ENCODE assay signal across 32 cellular contexts in the genomic region with DNA sequence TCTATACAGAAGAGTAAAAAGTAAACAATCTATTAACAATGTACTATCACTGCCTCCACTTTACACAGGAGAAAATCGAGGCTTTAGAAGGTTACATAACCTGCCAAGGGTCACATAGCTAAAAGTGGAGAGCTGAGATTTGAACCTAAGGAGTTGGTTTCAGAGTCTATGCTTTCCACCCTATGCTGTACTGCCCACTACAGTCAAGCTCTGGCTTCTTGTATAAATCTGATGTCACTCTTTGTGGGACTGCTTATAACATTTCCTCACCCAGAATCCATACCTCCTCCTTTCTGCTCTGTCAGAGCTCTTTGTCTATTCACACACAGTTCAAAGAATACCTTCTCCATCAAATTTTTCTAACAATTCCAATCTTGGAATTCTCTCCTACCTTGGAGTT.
"Had no signal": no experiment of that assay in that cellular context is flagged by ENCODE, and none has a peak within 500 bp of the region (broad histone marks: within the 10 kb centered on the region; RNA-seq: fewer than 3 reads in every experiment).

No MANE protein-coding gene starts in this region.

- H3K4me3 ChIP-seq: ascending aorta, body of pancreas, MG63, SJCRH30 had no signal

- H3K27me3 Mint-ChIP-seq: activated naive CD8-positive, alpha-beta T cell treated with anti-CD3 and anti-CD28 coated beads, Interleukin-2, amount 50 U/mL, for 24 hours had no signal

- DNase-seq: activated CD4-positive, alpha-beta memory T cell treated with anti-CD3 and anti-CD28 coated beads for 36 hours; activated CD4-positive, alpha-beta T cell treated with anti-CD3 and anti-CD28 coated beads, Interleukin-2, amount 10 ng/mL, durations not matched to agents 7 days and 5 days; activated CD4-positive, CD25-positive, alpha-beta regulatory T cell treated with anti-CD3 and anti-CD28 coated beads, Interleukin-2, amount 50 U/mL, for 72 hours; activated CD8-positive, alpha-beta memory T cell treated with anti-CD3 and anti-CD28 coated beads for 24 hours; activated effector memory CD4-positive, alpha-beta T cell treated with anti-CD3 and anti-CD28 coated beads, Interleukin-2, amount 50 U/mL, for 16 hours; activated naive CD4-positive, alpha-beta T cell treated with Interleukin-2 at 50 U/mL for 16 hours; activated naive CD8-positive, alpha-beta T cell treated with anti-CD3 and anti-CD28 coated beads, Interleukin-2, amount 50 U/mL, for 24 hours; activated T-cell treated with anti-CD3 and anti-CD28 coated beads, Interleukin-2, amount 50 U/mL, for 4 hours; amniotic stem cell; body of pancreas; central memory CD4-positive, alpha-beta T cell; MG63; MV-4-11; NCI-H1092 treated with DMSO at 0.1 percent for 48 hours; NCI-H1417 treated with DMSO at 0.1 percent for 48 hours; NCI-H1694; NCI-H2029; NCI-H2107; NCI-H2171 treated with DMSO at 0.1 percent for 48 hours; NCI-H226; NCI-H526; NCI-H774; RPMI8226; SJCRH30; SK-N-SH; SW 1271 had no signal

- H3K27ac Mint-ChIP-seq: activated CD4-positive, alpha-beta memory T cell treated with anti-CD3 and anti-CD28 coated beads for 36 hours; activated CD4-positive, alpha-beta T cell treated with anti-CD3 and anti-CD28 coated beads, Interleukin-2, amount 10 ng/mL, durations not matched to agents 7 days and 5 days; activated naive CD4-positive, alpha-beta T cell treated with anti-CD3 and anti-CD28 coated beads, Interleukin-2, amount 50 U/mL, for 72 hours; activated naive CD8-positive, alpha-beta T cell treated with anti-CD3 and anti-CD28 coated beads, Interleukin-2, amount 50 U/mL, for 24 hours; WTC11 had no signal

- FAIRE-seq: bronchial epithelial cell had no signal

- H3K4me1 Mint-ChIP-seq: activated naive CD8-positive, alpha-beta T cell treated with anti-CD3 and anti-CD28 coated beads, Interleukin-2, amount 50 U/mL, for 24 hours; WTC11 had no signal

- H3K9me3 ChIP-seq: ascending aorta, body of pancreas, MG63, SJCRH30, SK-N-SH had no signal

- H3K4me2 ChIP-seq: SK-N-SH had no signal

- H3K36me3 ChIP-seq: ascending aorta, MG63, SJCRH30 had no signal

- H3K27ac ChIP-seq: ascending aorta, body of pancreas, SJCRH30 had no signal

- H3K36me3 Mint-ChIP-seq: activated CD4-positive, alpha-beta memory T cell treated with anti-CD3 and anti-CD28 coated beads for 36 hours; activated naive CD4-positive, alpha-beta T cell treated with anti-CD3 and anti-CD28 coated beads, Interleukin-2, amount 50 U/mL, for 72 hours; WTC11 had no signal

- H3K4me3 Mint-ChIP-seq: activated CD4-positive, alpha-beta memory T cell treated with anti-CD3 and anti-CD28 coated beads for 36 hours; activated CD4-positive, alpha-beta T cell treated with anti-CD3 and anti-CD28 coated beads, Interleukin-2, amount 10 ng/mL, durations not matched to agents 7 days and 5 days; activated naive CD8-positive, alpha-beta T cell treated with anti-CD3 and anti-CD28 coated beads, Interleukin-2, amount 50 U/mL, for 24 hours; activated T-cell treated with anti-CD3 and anti-CD28 coated beads, Interleukin-2, amount 50 U/mL, for 4 hours; WTC11 had no signal

- H3K4me1 ChIP-seq: ascending aorta, body of pancreas, SJCRH30 had no signal

- H3K9me3 Mint-ChIP-seq: activated CD4-positive, alpha-beta memory T cell treated with anti-CD3 and anti-CD28 coated beads for 36 hours; activated CD4-positive, alpha-beta T cell treated with anti-CD3 and anti-CD28 coated beads, Interleukin-2, amount 10 ng/mL, durations not matched to agents 7 days and 5 days; activated naive CD4-positive, alpha-beta T cell treated with anti-CD3 and anti-CD28 coated beads, Interleukin-2, amount 50 U/mL, for 72 hours; activated naive CD8-positive, alpha-beta T cell treated with anti-CD3 and anti-CD28 coated beads, Interleukin-2, amount 50 U/mL, for 24 hours; activated T-cell treated with anti-CD3 and anti-CD28 coated beads, Interleukin-2, amount 50 U/mL, for 4 hours; WTC11 had no signal

- H3K27me3 ChIP-seq: ascending aorta, body of pancreas, MG63, SJCRH30 had no signal

- ATAC-seq: activated naive CD4-positive, alpha-beta T cell treated with anti-CD3 and anti-CD28 coated beads, Interleukin-2, amount 50 U/mL, for 72 hours; activated naive CD8-positive, alpha-beta T cell treated with anti-CD3 and anti-CD28 coated beads, Interleukin-2, amount 50 U/mL, for 24 hours; activated T-cell treated with anti-CD3 and anti-CD28 coated beads, Interleukin-2, amount 50 U/mL, for 4 hours; body of pancreas; Panc1; Right ventricle myocardium inferior; WTC11 had no signal
